33 cellular contexts compared by ENCODE assay signal in the genomic region with DNA sequence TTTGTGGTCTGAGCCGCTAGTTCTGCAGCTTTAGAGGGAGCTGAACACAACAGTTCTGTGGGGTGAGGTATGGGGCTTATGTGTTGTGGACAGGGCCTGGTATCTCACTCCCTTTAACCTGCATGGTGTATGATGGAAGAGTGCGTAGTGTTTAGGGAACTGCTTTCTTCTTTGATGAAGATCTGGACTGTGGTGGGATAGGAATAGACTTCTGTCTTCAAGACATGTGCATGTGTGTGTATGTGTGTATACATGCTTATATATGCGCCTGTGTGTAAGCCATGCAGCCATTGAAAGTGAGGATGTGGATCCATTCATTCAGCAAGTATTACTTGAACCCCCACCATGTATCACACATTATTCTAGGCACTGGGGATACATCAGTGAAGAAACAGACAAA.
"Had no signal": no experiment of that assay in that cellular context is flagged by ENCODE, and none has a peak within 500 bp of the region (broad histone marks: within the 10 kb centered on the region; RNA-seq: fewer than 3 reads in every experiment).

No MANE protein-coding gene starts in this region.

- DNase-seq: activated CD4-positive, alpha-beta T cell treated with anti-CD3 and anti-CD28 coated beads, Interleukin-2, amount 10 ng/mL, durations not matched to agents 24 days and 14 days; activated CD4-positive, alpha-beta T cell treated with anti-CD3 and anti-CD28 coated beads, Interleukin-2, amount 50 U/mL, for 4 hours; activated CD8-positive, alpha-beta T cell treated with anti-CD3 and anti-CD28 coated beads for 36 hours; activated effector memory CD4-positive, alpha-beta T cell treated with anti-CD3 and anti-CD28 coated beads, Interleukin-2, amount 50 U/mL, for 16 hours; activated naive CD4-positive, alpha-beta T cell treated with Interleukin-2 at 50 U/mL for 16 hours; activated naive CD8-positive, alpha-beta T cell treated with anti-CD3 and anti-CD28 coated beads, Interleukin-2, amount 10 ng/mL, durations not matched to agents 7 days and 5 days; activated T-cell treated with anti-CD3 and anti-CD28 coated beads, Interleukin-2, amount 50 U/mL, for 1 hour; activated T-cell treated with anti-CD3 and anti-CD28 coated beads, Interleukin-2, amount 50 U/mL, for 72 hours; amygdala; body of pancreas; caudate nucleus; cerebellar nuclear complex; Kasumi-1; MG63; NCI-H1048; NCI-H1105 treated with DMSO at 0.1 percent for 48 hours; NCI-H1436; NCI-H1694; NCI-H2029; NCI-H345; NCI-H524 treated with DMSO at 0.1 percent for 48 hours; Peyer's patch; RPMI8226; SHP77 treated with DMSO at 0.1 percent for 48 hours; T-cell; T-helper 2 cell; T-helper 9 cell; WERI-Rb-1 had no signal

- H3K27me3 Mint-ChIP-seq: activated CD4-positive, alpha-beta T cell treated with anti-CD3 and anti-CD28 coated beads, Interleukin-2, amount 10 ng/mL, durations not matched to agents 24 days and 14 days had no signal

- H3K4me1 Mint-ChIP-seq: activated CD4-positive, alpha-beta T cell treated with anti-CD3 and anti-CD28 coated beads, Interleukin-2, amount 10 ng/mL, durations not matched to agents 24 days and 14 days; activated naive CD4-positive, alpha-beta T cell treated with anti-CD3 and anti-CD28 coated beads, Interleukin-2, amount 50 U/mL, for 24 hours; activated naive CD8-positive, alpha-beta T cell treated with anti-CD3 and anti-CD28 coated beads, Interleukin-2, amount 10 ng/mL, durations not matched to agents 7 days and 5 days; activated T-helper 17 cell treated with anti-CD3 and anti-CD28 coated beads, Interleukin-2, amount 50 U/mL, for 72 hours; T-cell had no signal

- H3K4me3 ChIP-seq: ascending aorta, body of pancreas, breast epithelium, MG63, Peyer's patch had no signal

- H3K4me1 ChIP-seq: ascending aorta, body of pancreas, breast epithelium, Peyer's patch had no signal

- H3K27ac ChIP-seq: ascending aorta, body of pancreas, breast epithelium, Peyer's patch, WERI-Rb-1 had no signal

- H3K27ac Mint-ChIP-seq: activated CD4-positive, alpha-beta T cell treated with anti-CD3 and anti-CD28 coated beads, Interleukin-2, amount 10 ng/mL, durations not matched to agents 24 days and 14 days; activated CD8-positive, alpha-beta T cell treated with anti-CD3 and anti-CD28 coated beads for 36 hours; activated naive CD4-positive, alpha-beta T cell treated with anti-CD3 and anti-CD28 coated beads, Interleukin-2, amount 50 U/mL, for 24 hours; activated naive CD8-positive, alpha-beta T cell treated with anti-CD3 and anti-CD28 coated beads, Interleukin-2, amount 10 ng/mL, durations not matched to agents 7 days and 5 days; activated T-cell treated with anti-CD3 and anti-CD28 coated beads, Interleukin-2, amount 50 U/mL, for 72 hours; activated T-helper 17 cell treated with anti-CD3 and anti-CD28 coated beads, Interleukin-2, amount 50 U/mL, for 72 hours; T-cell had no signal

- ATAC-seq: activated CD8-positive, alpha-beta T cell treated with anti-CD3 and anti-CD28 coated beads for 36 hours; activated T-cell treated with anti-CD3 and anti-CD28 coated beads, Interleukin-2, amount 50 U/mL, for 72 hours; activated T-helper 17 cell treated with anti-CD3 and anti-CD28 coated beads, Interleukin-2, amount 50 U/mL, for 72 hours; SK-N-SH treated with all-trans-retinoic acid at 6 μM for 48 hours; T-cell had no signal

- H3K4me3 Mint-ChIP-seq: activated CD4-positive, alpha-beta T cell treated with anti-CD3 and anti-CD28 coated beads, Interleukin-2, amount 10 ng/mL, durations not matched to agents 24 days and 14 days; activated CD8-positive, alpha-beta T cell treated with anti-CD3 and anti-CD28 coated beads for 36 hours; activated naive CD4-positive, alpha-beta T cell treated with anti-CD3 and anti-CD28 coated beads, Interleukin-2, amount 50 U/mL, for 24 hours; activated naive CD8-positive, alpha-beta T cell treated with anti-CD3 and anti-CD28 coated beads, Interleukin-2, amount 10 ng/mL, durations not matched to agents 7 days and 5 days; activated T-cell treated with anti-CD3 and anti-CD28 coated beads, Interleukin-2, amount 50 U/mL, for 72 hours; activated T-helper 17 cell treated with anti-CD3 and anti-CD28 coated beads, Interleukin-2, amount 50 U/mL, for 72 hours; T-cell had no signal

- H3K9me3 ChIP-seq: ascending aorta, body of pancreas, breast epithelium, MG63, Peyer's patch had no signal

- H3K36me3 Mint-ChIP-seq: activated naive CD4-positive, alpha-beta T cell treated with anti-CD3 and anti-CD28 coated beads, Interleukin-2, amount 50 U/mL, for 24 hours; activated naive CD8-positive, alpha-beta T cell treated with anti-CD3 and anti-CD28 coated beads, Interleukin-2, amount 10 ng/mL, durations not matched to agents 7 days and 5 days; T-cell had no signal
